In the genomic region with DNA sequence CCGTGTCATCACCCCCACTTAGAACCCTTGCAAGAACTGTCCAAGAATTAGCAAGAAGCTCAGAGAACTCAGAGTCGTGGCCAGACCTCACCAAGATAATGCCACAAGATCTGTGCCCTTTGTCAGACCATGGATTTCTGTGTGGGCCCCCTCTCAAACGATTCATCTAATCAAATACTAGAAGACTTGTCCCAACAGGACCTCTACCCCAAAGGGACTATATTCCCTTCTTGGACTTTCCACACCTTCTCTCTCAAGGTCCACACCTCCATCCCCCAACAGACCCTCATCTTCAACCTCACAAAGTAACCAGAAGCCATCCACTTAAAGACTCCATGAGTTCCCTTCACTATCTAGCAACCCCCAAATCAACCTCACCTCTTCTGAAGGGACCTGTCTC, we compare ENCODE assay signal across 13 cellular contexts. TPM values are rescaled to one million over a fixed set of nuclear protein-coding genes. Genes with fewer than 3 reads are reported as not detected.
DNase-seq lines count a peak whose midpoint lies in the region; ATAC-seq and TF ChIP-seq lines count a peak whose summit lies in the region.
"Had no signal": no experiment of that assay in that cellular context is flagged by ENCODE, and none has a peak within 500 bp of the region (broad histone marks: within the 10 kb centered on the region; RNA-seq: fewer than 3 reads in every experiment).

No MANE protein-coding gene starts in this region.

- intact Hi-C loops in dorsolateral prefrontal cortex (cut with DNase I): no loop called here

- H3K27me3 ChIP-seq in dorsolateral prefrontal cortex: no peaks in the 10 kb centered on the region
- H3K27me3 ChIP-seq: MG63 had no signal

- peak overlapping the region; percentile 9; the same call in 1 of the 2 replicates for H3K4me3 ChIP-seq in SK-N-MC
- peak overlapping the region in 35 of 59 donors; percentile 3 to 95 (median 33) for H3K4me3 ChIP-seq in dorsolateral prefrontal cortex
- H3K4me3 ChIP-seq: MG63 had no signal

- DNase-seq in activated CD8-positive, alpha-beta memory T cell treated with anti-CD3 and anti-CD28 coated beads, Interleukin-2, amount 10 ng/mL, durations not matched to agents 7 days and 5 days: no peak
- DNase-seq in activated CD8-positive, alpha-beta memory T cell treated with anti-CD3 and anti-CD28 coated beads for 24 hours: no peak
- DNase-seq in SK-N-MC (ENCODE audit: low read depth, low spot score): no peak
- DNase-seq in dorsolateral prefrontal cortex: no peak
- DNase-seq in stimulated activated effector memory CD8-positive, alpha-beta T cell treated with anti-CD3 and anti-CD28 coated beads, Interleukin-12 subunit alpha, Interleukin-12 subunit beta, amount 100 ng/mL, for 72 hours (ENCODE audit: low spot score in 2 of 2): no peak
- no peak for DNase-seq in DMS53 (lab: John Stamatoyannopoulos, UW)
- no peak for DNase-seq in NOMO-1 treated with DMSO at 0.1 percent for 48 hours (lab: John Stamatoyannopoulos, UW; ENCODE audit: unreplicated experiment)
- DNase-seq in GM19238 (ENCODE audit: insufficient read length, low spot score): no peak
- DNase-seq: effector CD4-positive, alpha-beta T cell; MG63; NCI-H510A; posterior cingulate gyrus; stimulated activated CD4-positive, alpha-beta T cell treated with anti-CD3 and anti-CD28 coated beads, Interleukin-4, amount 100 ng/mL, for 4 hours had no signal

- H3K27ac Mint-ChIP-seq in activated CD8-positive, alpha-beta memory T cell treated with anti-CD3 and anti-CD28 coated beads, Interleukin-2, amount 10 ng/mL, durations not matched to agents 7 days and 5 days: peak overlapping the region; percentile 33
- H3K27ac Mint-ChIP-seq in stimulated activated effector memory CD8-positive, alpha-beta T cell treated with anti-CD3 and anti-CD28 coated beads, Interleukin-12 subunit alpha, Interleukin-12 subunit beta, amount 100 ng/mL, for 72 hours: peak overlapping the region; percentile 81

- peak overlapping the region; percentile 37 for H3K9ac ChIP-seq in SK-N-MC (ENCODE audit: insufficient read length)

- CTCF ChIA-PET in activated CD8-positive, alpha-beta memory T cell treated with anti-CD3 and anti-CD28 coated beads, Interleukin-2, amount 10 ng/mL, durations not matched to agents 7 days and 5 days (lab: Charles Lee): interaction anchor here (1.0 to 3.0 kb wide), 8 partner anchors 9 to 137 kb away, joined by 3 to 10 read pairs (median 4); a partner anchor contains a TSS

- no peaks in the 10 kb centered on the region for H3K9me3 Mint-ChIP-seq in activated CD8-positive, alpha-beta memory T cell treated with anti-CD3 and anti-CD28 coated beads, Interleukin-2, amount 10 ng/mL, durations not matched to agents 7 days and 5 days (ENCODE audit: low read depth)
- H3K9me3 Mint-ChIP-seq in stimulated activated effector memory CD8-positive, alpha-beta T cell treated with anti-CD3 and anti-CD28 coated beads, Interleukin-12 subunit alpha, Interleukin-12 subunit beta, amount 100 ng/mL, for 72 hours: no peaks in the 10 kb centered on the region

- H3K27ac ChIP-seq in SK-N-MC: peak overlapping the region; percentile 19; the same call in 1 of the 2 replicates
- H3K27ac ChIP-seq in dorsolateral prefrontal cortex: peak overlapping the region in 49 of 59 donors; percentile 5 to 98 (median 88)

- peaks cover 2% of the 10 kb centered on the region for H3K36me3 Mint-ChIP-seq in activated CD8-positive, alpha-beta memory T cell treated with anti-CD3 and anti-CD28 coated beads, Interleukin-2, amount 10 ng/mL, durations not matched to agents 7 days and 5 days
- H3K36me3 Mint-ChIP-seq in stimulated activated effector memory CD8-positive, alpha-beta T cell treated with anti-CD3 and anti-CD28 coated beads, Interleukin-12 subunit alpha, Interleukin-12 subunit beta, amount 100 ng/mL, for 72 hours: peaks cover 47% of the 10 kb centered on the region

- no peaks in the 10 kb centered on the region for H3K9me3 ChIP-seq in SK-N-MC (ENCODE audit: low read depth, low read length)
- H3K9me3 ChIP-seq: MG63 had no signal

- TF ChIP-seq CTCF in dorsolateral prefrontal cortex (IDR thresholded peaks at IDR 0.05 in 54 of 56, conservative IDR thresholded peaks at IDR 0.05 in 2 of 56; ENCODE audit: low read depth in 1 of 56, partially characterized antibody in 56 of 56): no peak

- no peak overlapping the region for H3K4me3 Mint-ChIP-seq in activated CD8-positive, alpha-beta memory T cell treated with anti-CD3 and anti-CD28 coated beads, Interleukin-2, amount 10 ng/mL, durations not matched to agents 7 days and 5 days
- peak overlapping the region; percentile 94 for H3K4me3 Mint-ChIP-seq in stimulated activated effector memory CD8-positive, alpha-beta T cell treated with anti-CD3 and anti-CD28 coated beads, Interleukin-12 subunit alpha, Interleukin-12 subunit beta, amount 100 ng/mL, for 72 hours

- peaks cover 40% of the 10 kb centered on the region for H3K4me1 Mint-ChIP-seq in activated CD8-positive, alpha-beta memory T cell treated with anti-CD3 and anti-CD28 coated beads, Interleukin-2, amount 10 ng/mL, durations not matched to agents 7 days and 5 days
- peaks cover 56% of the 10 kb centered on the region for H3K4me1 Mint-ChIP-seq in stimulated activated effector memory CD8-positive, alpha-beta T cell treated with anti-CD3 and anti-CD28 coated beads, Interleukin-12 subunit alpha, Interleukin-12 subunit beta, amount 100 ng/mL, for 72 hours

- no peaks in the 10 kb centered on the region for H3K27me3 Mint-ChIP-seq in activated CD8-positive, alpha-beta memory T cell treated with anti-CD3 and anti-CD28 coated beads, Interleukin-2, amount 10 ng/mL, durations not matched to agents 7 days and 5 days

- no peak for ATAC-seq in activated CD8-positive, alpha-beta memory T cell treated with anti-CD3 and anti-CD28 coated beads, Interleukin-2, amount 10 ng/mL, durations not matched to agents 7 days and 5 days
- ATAC-seq in stimulated activated effector memory CD8-positive, alpha-beta T cell treated with anti-CD3 and anti-CD28 coated beads, Interleukin-12 subunit alpha, Interleukin-12 subunit beta, amount 100 ng/mL, for 72 hours: no peak

- H3K36me3 ChIP-seq in SK-N-MC (ENCODE audit: insufficient read depth, low read length): peaks cover 27% of the 10 kb centered on the region

RNA-seq across cellular contexts. Expression of a gene that starts 2.8 kb away (rescaled TPM):
- 10 to 100 TPM; 32.4 to 43.7 TPM for total RNA-seq in activated CD8-positive, alpha-beta memory T cell treated with anti-CD3 and anti-CD28 coated beads, Interleukin-2, amount 10 ng/mL, durations not matched to agents 7 days and 5 days
- 10 to 100 TPM; 47.5 to 93.1 (median 62.0) TPM for total RNA-seq in dorsolateral prefrontal cortex

RNA-seq across cellular contexts. Expression of a gene that starts 19.3 kb away (rescaled TPM):
- total RNA-seq in activated CD8-positive, alpha-beta memory T cell treated with anti-CD3 and anti-CD28 coated beads, Interleukin-2, amount 10 ng/mL, durations not matched to agents 7 days and 5 days: not detected
- 10 to 100 TPM in 111 of 120 experiments, 1 to 10 TPM in 9; 7.0 to 30.7 (median 15.7) TPM for total RNA-seq in dorsolateral prefrontal cortex

RNA-seq across cellular contexts. Expression of a gene that starts 48.2 kb away (rescaled TPM):
- 10 to 100 TPM; 40.4 to 50.0 TPM for total RNA-seq in activated CD8-positive, alpha-beta memory T cell treated with anti-CD3 and anti-CD28 coated beads, Interleukin-2, amount 10 ng/mL, durations not matched to agents 7 days and 5 days
- total RNA-seq in dorsolateral prefrontal cortex: 10 to 100 TPM; 29.3 to 80.7 (median 56.1) TPM

Comparison
In these comparisons a context has a peak if more than half of its experiments do, and no peak if none do; other contexts are left out.
1. RNA of a gene that starts 19.3 kb away (total RNA-seq): 7.0 to 30.7 TPM in dorsolateral prefrontal cortex; not detected in activated CD8-positive, alpha-beta memory T cell treated with anti-CD3 and anti-CD28 coated beads, Interleukin-2, amount 10 ng/mL, durations not matched to agents 7 days and 5 days; every median in the first group is over 4 times any median in the second.